In genomic region chr3:139762307-139762706, GRCh38 we compare ENCODE assay signal across 25 cellular contexts.
DNase-seq lines count a peak whose midpoint lies in the region; ATAC-seq and TF ChIP-seq lines count a peak whose summit lies in the region.
"Had no signal": no experiment of that assay in that cellular context is flagged by ENCODE, and none has a peak within 500 bp of the region (broad histone marks: within the 10 kb centered on the region; RNA-seq: fewer than 3 reads in every experiment).

No MANE protein-coding gene starts in this region.

- H3K9me2 ChIP-seq in SK-N-SH, result no peaks in the 10 kb centered on the region

- no peak for TF ChIP-seq RAD21 in SK-N-SH (IDR thresholded peaks at IDR 0.05; ENCODE audit: low read length)

- H2BK12ac ChIP-seq in neuronal stem cell (ENCODE audit: low read length), result no peak overlapping the region

- no peaks in the 10 kb centered on the region for H3K79me2 ChIP-seq in SK-N-SH (ENCODE audit: insufficient read depth)

- H3K4me2 ChIP-seq in SK-N-SH (no peak overlapping the region), neuronal stem cell (ENCODE audit: insufficient read depth, low read length, poor library complexity, severe bottlenecking) (peak overlapping the region; percentile 12)
- H3K4me2 ChIP-seq: A549 had no signal

- H3K4me3 ChIP-seq in SK-N-SH (ENCODE audit: low read depth in 2 of 2, low read length in 1 of 2), result no peak overlapping the region
- H3K4me3 ChIP-seq in neuronal stem cell (ENCODE audit: low read length in 2 of 2), result no peak overlapping the region
- no peak overlapping the region for H3K4me3 ChIP-seq in effector memory CD4-positive, alpha-beta T cell (ENCODE audit: insufficient read depth, low read depth, low read length, poor library complexity, severe bottlenecking)
- H3K4me3 ChIP-seq: A549, GM23248 had no signal

- POLR2A ChIA-PET in SK-N-SH (lab: Yijun Ruan, JAX), result interaction anchor here (0.9 kb wide), 1 partner anchor 88 kb away, joined by 3 read pairs; no protein-coding TSS in a partner anchor

- no peak for TF ChIP-seq CTCF in SK-N-SH (IDR thresholded peaks at IDR 0.05)

- TF ChIP-seq EP300 in SK-N-SH (IDR thresholded peaks at IDR 0.05; ENCODE audit: borderline replicate concordance in 1 of 2, low read depth in 1 of 2, low read length in 1 of 2), result no peak

- peak overlapping the region; percentile 17 for H3K14ac ChIP-seq in neuronal stem cell (ENCODE audit: low read length)

- CTCF ChIA-PET in SK-N-SH (lab: Yijun Ruan, JAX), result no interaction called here

- H3K27ac ChIP-seq in SK-N-SH (ENCODE audit: low read depth in 2 of 2, low read length in 1 of 2), result peak overlapping the region in 1 of 2 experiments; percentile 55; a peak in 2 of 4 replicates
- H3K27ac ChIP-seq in neuronal stem cell (replicated peaks; ENCODE audit: low read length), result no peak overlapping the region
- H3K27ac ChIP-seq in effector memory CD4-positive, alpha-beta T cell (ENCODE audit: insufficient read depth, low read length, poor library complexity, severe bottlenecking), result no peak overlapping the region
- H3K27ac ChIP-seq: A549, C4-2B, GM23248 had no signal

- no peak overlapping the region for H2AK5ac ChIP-seq in neuronal stem cell (ENCODE audit: low read depth, low read length)

- no peak overlapping the region for H3K9ac ChIP-seq in SK-N-SH
- no peak overlapping the region for H3K9ac ChIP-seq in neuronal stem cell (ENCODE audit: low read depth, low read length, poor library complexity)
- H3K9ac ChIP-seq: GM23248 had no signal

- H2AFZ ChIP-seq in SK-N-SH (ENCODE audit: low read depth), result no peak overlapping the region
- no peak overlapping the region for H2AFZ ChIP-seq in neuronal stem cell (ENCODE audit: low read length)
- H2AFZ ChIP-seq: GM23248 had no signal

- DNase-seq in SK-N-SH (peak; percentile 31), islet precursor cell (peak; percentile 79), neuronal stem cell (ENCODE audit: low spot score) (no peak), SHP77 (lab: John Stamatoyannopoulos, UW) (no peak)
- no peak for DNase-seq in effector memory CD4-positive, alpha-beta T cell
- DNase-seq: AML-193; Caco-2; CD8-positive, alpha-beta T cell; DMS79 treated with DMSO at 0.1 percent for 48 hours; GM23248; H9; Karpas-422; NCI-H1092 treated with DMSO at 0.1 percent for 48 hours; NCI-H1436; NCI-H1930; NCI-H2107; NCI-H446 treated with DMSO at 0.1 percent for 48 hours; NCI-H69; Right ventricle myocardium superior; RPMI8226 had no signal

- no peak overlapping the region for H3K23ac ChIP-seq in neuronal stem cell (ENCODE audit: low read depth, low read length, poor library complexity)

- no peak overlapping the region for H4K8ac ChIP-seq in neuronal stem cell (ENCODE audit: low read depth, low read length)

- H3K9me3 ChIP-seq in SK-N-SH, result no peaks in the 10 kb centered on the region
- H3K9me3 ChIP-seq in neuronal stem cell (replicated peaks in 1 of 2; ENCODE audit: control insufficient read depth in 2 of 2, insufficient read depth in 1 of 2, low read depth in 1 of 2, low read length in 2 of 2), result no peaks in the 10 kb centered on the region
- no peaks in the 10 kb centered on the region for H3K9me3 ChIP-seq in effector memory CD4-positive, alpha-beta T cell (ENCODE audit: control insufficient read depth, low read length)
- H3K9me3 ChIP-seq: A549, Caco-2 had no signal

- no peak overlapping the region for H2BK120ac ChIP-seq in neuronal stem cell (ENCODE audit: low read depth, low read length)

- H3K4me1 ChIP-seq in SK-N-SH (ENCODE audit: control insufficient read depth in 1 of 2, insufficient read depth in 2 of 2, low read depth in 1 of 2, low read length in 1 of 2) (peaks cover 0 to 9% of the 10 kb centered on the region in 2 experiments; a peak in 1 of 4 replicates), neuronal stem cell (ENCODE audit: control insufficient read depth in 2 of 2, insufficient read depth in 1 of 2, low read depth in 1 of 2, low read length in 2 of 2) (peaks cover 0 to 14% of the 10 kb centered on the region in 2 donors)
- H3K4me1 ChIP-seq in effector memory CD4-positive, alpha-beta T cell (ENCODE audit: control insufficient read depth, insufficient read depth, low read length, poor library complexity, severe bottlenecking), result no peaks in the 10 kb centered on the region
- H3K4me1 ChIP-seq: A549 had no signal

- no peak overlapping the region for H4K91ac ChIP-seq in neuronal stem cell (ENCODE audit: low read depth, low read length, poor library complexity)

- H3K79me1 ChIP-seq in neuronal stem cell (ENCODE audit: low read depth, low read length), result no peaks in the 10 kb centered on the region

- 20% methylated on average over 7 of the region's 9 CpGs for WGBS in SK-N-SH (ENCODE audit: low lambda C conversion rate)
- no CpG with 5 or more reads among the region's 9 CpGs for WGBS in neuronal stem cell (ENCODE audit: extremely low coverage in 2 of 2, insufficient read length in 2 of 2, insufficient replicate concordance in 1 of 2), 2 donors

- H3K36me3 ChIP-seq in SK-N-SH (replicated peaks in 1 of 2; ENCODE audit: control insufficient read depth in 1 of 2, insufficient read depth in 2 of 2, low read length in 1 of 2) (no peaks in the 10 kb centered on the region), neuronal stem cell (replicated peaks in 1 of 2; ENCODE audit: control insufficient read depth in 2 of 2, insufficient read depth in 2 of 2, low read length in 2 of 2) (no peaks in the 10 kb centered on the region)
- no peaks in the 10 kb centered on the region for H3K36me3 ChIP-seq in effector memory CD4-positive, alpha-beta T cell (ENCODE audit: control insufficient read depth, insufficient read depth, low read length)

- no peak overlapping the region for H3K4ac ChIP-seq in neuronal stem cell (ENCODE audit: low read length)

- H2BK5ac ChIP-seq in neuronal stem cell (ENCODE audit: low read length), result no peak overlapping the region

- no peak overlapping the region for H2BK15ac ChIP-seq in neuronal stem cell (ENCODE audit: low read length)

- no peaks in the 10 kb centered on the region for H3F3A ChIP-seq in SK-N-SH (replicated peaks; ENCODE audit: insufficient read depth)

- ATAC-seq in SK-N-SH treated with all-trans-retinoic acid at 6 μM for 48 hours (no peak), HG03045 (IDR thresholded peaks at IDR 0.05; ENCODE audit: unreplicated experiment) (no peak)
- ATAC-seq: A549; CD8-positive, alpha-beta T cell; HepG2 had no signal

- peak overlapping the region; percentile 33 for H3K18ac ChIP-seq in neuronal stem cell (ENCODE audit: low read length)

- H4K20me1 ChIP-seq in SK-N-SH (ENCODE audit: insufficient read depth), result no peaks in the 10 kb centered on the region

- H3K27me3 ChIP-seq in SK-N-SH (ENCODE audit: insufficient read depth) (no peaks in the 10 kb centered on the region), neuronal stem cell (ENCODE audit: control insufficient read depth in 3 of 3, insufficient read depth in 3 of 3, low read depth in 1 of 3, low read length in 3 of 3) (no peaks in the 10 kb centered on the region)
- no peaks in the 10 kb centered on the region for H3K27me3 ChIP-seq in effector memory CD4-positive, alpha-beta T cell (replicated peaks; ENCODE audit: control insufficient read depth, insufficient read depth, low read length, poor library complexity, severe bottlenecking)

TF ChIP-seq in SK-N-SH, 30 proteins besides CTCF, POLR2A, EP300 and RAD21:
- TF ChIP-seq MXI1 (IDR thresholded peaks at IDR 0.05; ENCODE audit: low read depth, low read length), result 0 out of 2 replicates have a peak, but pooled peaks have one; percentile 12
- no peak for TF ChIP-seq ZBTB33 (IDR thresholded peaks at IDR 0.05; ENCODE audit: borderline replicate concordance, low read depth)

TF ChIP-seq in SK-N-SH treated with all-trans-retinoic acid at 6 μM for 48 hours, 23 proteins besides CTCF, POLR2A, EP300 and RAD21:
- TF ChIP-seq OSR1 (CRISPR knock-in tag; IDR thresholded peaks at IDR 0.05), result no peak
- no peak for TF ChIP-seq TCF4 (CRISPR knock-in tag; IDR thresholded peaks at IDR 0.05; ENCODE audit: borderline replicate concordance)
- no peak for TF ChIP-seq ZNF565 (CRISPR knock-in tag; conservative IDR thresholded peaks at IDR 0.05; ENCODE audit: low read depth)

Comparison
In these comparisons a context has a peak if more than half of its experiments do, and no peak if none do; other contexts are left out.
1. DNase-seq: peak in SK-N-SH (single experiment) and islet precursor cell (single experiment); none in neuronal stem cell (single experiment), SHP77 (0 of 2) and effector memory CD4-positive, alpha-beta T cell (0 of 3).